In the genomic region with DNA sequence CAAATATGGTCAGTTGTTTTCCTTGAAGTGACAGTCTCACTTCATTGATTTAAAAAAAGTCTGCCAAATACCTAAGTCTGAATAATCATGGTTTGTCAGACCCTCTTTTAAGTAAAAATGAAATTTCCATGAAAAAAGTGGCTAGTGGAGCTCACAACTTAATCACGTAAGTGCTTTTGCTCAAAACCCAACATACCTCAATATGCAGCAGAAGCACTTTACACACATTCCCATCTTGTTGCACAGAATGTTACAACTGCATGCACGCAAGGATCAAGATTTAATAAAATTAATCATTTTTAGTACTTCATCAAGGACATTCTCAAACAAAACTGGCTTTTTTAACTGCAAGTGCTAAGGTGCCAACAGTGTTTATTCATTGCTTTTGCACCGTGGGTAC, we compare ENCODE assay signal across 29 cellular contexts. TPM values are rescaled to one million over a fixed set of nuclear protein-coding genes. Genes with fewer than 3 reads are reported as not detected.
"Had no signal": no experiment of that assay in that cellular context is flagged by ENCODE, and none has a peak within 500 bp of the region (broad histone marks: within the 10 kb centered on the region; RNA-seq: fewer than 3 reads in every experiment).

No MANE protein-coding gene starts in this region.

- H2AFZ ChIP-seq: PC-9 had no signal

- H3K27me3 Mint-ChIP-seq: activated CD4-positive, alpha-beta T cell treated with anti-CD3 and anti-CD28 coated beads, Interleukin-2, amount 10 ng/mL, durations not matched to agents 7 days and 5 days; activated naive CD4-positive, alpha-beta T cell treated with anti-CD3 and anti-CD28 coated beads, Interleukin-2, amount 50 U/mL, for 24 hours; activated naive CD8-positive, alpha-beta T cell treated with anti-CD3 and anti-CD28 coated beads, Interleukin-2, amount 10 ng/mL, durations not matched to agents 7 days and 5 days; activated T-cell treated with anti-CD3 and anti-CD28 coated beads, Interleukin-2, amount 50 U/mL, for 24 hours; central memory CD8-positive, alpha-beta T cell had no signal

- H3K27me3 ChIP-seq: ascending aorta, cardiac muscle cell had no signal

- H3K9me3 Mint-ChIP-seq: central memory CD8-positive, alpha-beta T cell had no signal

- H3K4me3 ChIP-seq: ascending aorta, cardiac muscle cell, PC-9 had no signal

- DNase-seq: activated CD4-positive, alpha-beta T cell treated with anti-CD3 and anti-CD28 coated beads, Interleukin-2, amount 10 ng/mL, durations not matched to agents 7 days and 5 days; activated CD4-positive, alpha-beta T cell treated with anti-CD3 and anti-CD28 coated beads, Interleukin-2, amount 50 U/mL, for 48 hours; activated CD8-positive, alpha-beta T cell treated with anti-CD3 and anti-CD28 coated beads, Interleukin-2, amount 10 ng/mL, durations not matched to agents 7 days and 5 days; activated gamma-delta T cell; activated naive CD4-positive, alpha-beta T cell treated with Interleukin-2 at 50 U/mL for 16 hours; activated naive CD8-positive, alpha-beta T cell treated with anti-CD3 and anti-CD28 coated beads, Interleukin-2, amount 10 ng/mL, durations not matched to agents 7 days and 5 days; activated T-cell treated with anti-CD3 and anti-CD28 coated beads, Interleukin-2, amount 50 U/mL, for 24 hours; amygdala; MM.1S; MV-4-11; NCI-H1092 treated with DMSO at 0.1 percent for 48 hours; NCI-H1417; NCI-H146; NCI-H187; NCI-H2029 treated with DMSO at 0.1 percent for 48 hours; NCI-H2107; NCI-H2171; NCI-H510A; PC-9; SIG-M5; T1000; WERI-Rb-1 had no signal

- H3K4me1 ChIP-seq: ascending aorta had no signal

- H3K4me3 Mint-ChIP-seq: activated CD4-positive, alpha-beta T cell treated with anti-CD3 and anti-CD28 coated beads, Interleukin-2, amount 10 ng/mL, durations not matched to agents 7 days and 5 days; activated CD8-positive, alpha-beta T cell treated with anti-CD3 and anti-CD28 coated beads, Interleukin-2, amount 10 ng/mL, durations not matched to agents 7 days and 5 days; activated naive CD4-positive, alpha-beta T cell treated with anti-CD3 and anti-CD28 coated beads, Interleukin-2, amount 50 U/mL, for 24 hours; activated naive CD8-positive, alpha-beta T cell treated with anti-CD3 and anti-CD28 coated beads, Interleukin-2, amount 10 ng/mL, durations not matched to agents 7 days and 5 days; activated T-cell treated with anti-CD3 and anti-CD28 coated beads, Interleukin-2, amount 50 U/mL, for 24 hours; central memory CD8-positive, alpha-beta T cell had no signal

- H3K4me2 ChIP-seq: PC-9 had no signal

- H3K27ac Mint-ChIP-seq: activated CD4-positive, alpha-beta T cell treated with anti-CD3 and anti-CD28 coated beads, Interleukin-2, amount 10 ng/mL, durations not matched to agents 7 days and 5 days; activated CD8-positive, alpha-beta T cell treated with anti-CD3 and anti-CD28 coated beads, Interleukin-2, amount 10 ng/mL, durations not matched to agents 7 days and 5 days; activated naive CD4-positive, alpha-beta T cell treated with anti-CD3 and anti-CD28 coated beads, Interleukin-2, amount 50 U/mL, for 24 hours; activated naive CD8-positive, alpha-beta T cell treated with anti-CD3 and anti-CD28 coated beads, Interleukin-2, amount 10 ng/mL, durations not matched to agents 7 days and 5 days; activated T-helper 2 cell treated with anti-CD3 and anti-CD28 coated beads, Interferon-gamma antibody, Interleukin-2, Interleukin-4, amounts not matched to agents 10 μg/mL and 5 μg/mL and 100 μg/mL, durations not matched to agents 14 hours and 24 hours and 36 hours had no signal

- ATAC-seq: activated CD8-positive, alpha-beta T cell treated with anti-CD3 and anti-CD28 coated beads, Interleukin-2, amount 10 ng/mL, durations not matched to agents 7 days and 5 days; Right ventricle myocardium inferior had no signal

- H3K36me3 ChIP-seq: ascending aorta, cardiac muscle cell had no signal

- H3K27ac ChIP-seq: ascending aorta, PC-9, RWPE1, WERI-Rb-1 had no signal

RNA-seq across cellular contexts. Expression of gene EZH2, which starts 21.6 kb away (rescaled TPM):
- total RNA-seq: ascending aorta had no signal
